17 cellular contexts compared by ENCODE assay signal in genomic region chr3:154781595-154781994, GRCh38.
A peak's percentile ranks its signal among the peaks of the same experiment; 100 is the strongest.
DNase-seq lines count a peak whose midpoint lies in the region; ATAC-seq, FAIRE-seq and TF ChIP-seq lines count a peak whose summit lies in the region.
"Had no signal": no experiment of that assay in that cellular context is flagged by ENCODE, and none has a peak within 500 bp of the region (broad histone marks: within the 10 kb centered on the region; RNA-seq: fewer than 3 reads in every experiment).

No MANE protein-coding gene starts in this region.

- no peaks in the 10 kb centered on the region for H3K36me3 ChIP-seq in HepG2 (replicated peaks in 1 of 2; ENCODE audit: control insufficient read depth in 1 of 2, insufficient read depth in 2 of 2, low read length in 2 of 2)
- H3K36me3 ChIP-seq in right lobe of liver: no peaks in the 10 kb centered on the region
- H3K36me3 ChIP-seq in mesenchymal stem cell (ENCODE audit: control insufficient read depth in 1 of 2, insufficient read depth in 2 of 2, low read depth in 1 of 2, low read length in 2 of 2): no peaks in the 10 kb centered on the region
- H3K36me3 ChIP-seq: BLaER1, SJSA1 had no signal

- H3K79me2 ChIP-seq in HepG2 (ENCODE audit: insufficient read depth, low read length): no peaks in the 10 kb centered on the region

- H3K9me3 ChIP-seq in HepG2 (ENCODE audit: low read length): no peaks in the 10 kb centered on the region
- H3K9me3 ChIP-seq in right lobe of liver: no peaks in the 10 kb centered on the region
- H3K9me3 ChIP-seq in mesenchymal stem cell (ENCODE audit: control insufficient read depth, low read length): no peaks in the 10 kb centered on the region
- H3K9me3 ChIP-seq: BLaER1, SJSA1 had no signal

- no peak overlapping the region for H4K91ac ChIP-seq in mesenchymal stem cell (ENCODE audit: low read length)

- H3K4me2 ChIP-seq in HepG2 (ENCODE audit: low read depth, low read length): no peak overlapping the region
- no peak overlapping the region for H3K4me2 ChIP-seq in mesenchymal stem cell (ENCODE audit: low read length, poor library complexity, severe bottlenecking)
- H3K4me2 ChIP-seq: BLaER1 had no signal

- no peak overlapping the region for H3K4me3 Mint-ChIP-seq in WTC11

- no peak overlapping the region for H3K4ac ChIP-seq in mesenchymal stem cell (ENCODE audit: low read depth in 1 of 2, low read length in 2 of 2)

- no peak overlapping the region for H2AK5ac ChIP-seq in mesenchymal stem cell (ENCODE audit: low read length, severe bottlenecking)

- no peaks in the 10 kb centered on the region for H3K36me3 Mint-ChIP-seq in WTC11

- ATAC-seq in HepG2 (peak; percentile 34; the same call in 1 of the 3 replicates), right lobe of liver (no peak), WTC11 (peak; percentile 41; the same call in 1 of the 2 replicates)
- ATAC-seq: PC-3 had no signal

- 0% methylated on average over 3 of the region's 3 CpGs for WGBS in HepG2 (ENCODE audit: low lambda C conversion rate)
- WGBS in right lobe of liver (ENCODE audit: insufficient coverage, low coverage, low lambda C conversion rate, missing lambda C conversion rate): 53% methylated on average over 3 of the region's 3 CpGs
- 87% methylated on average over 3 of the region's 3 CpGs for WGBS in mesenchymal stem cell

- no peaks in the 10 kb centered on the region for H3K9me3 Mint-ChIP-seq in WTC11

- no peak for TF ChIP-seq CTCF in HepG2 (CRISPR knock-in tag; IDR thresholded peaks at IDR 0.05)
- TF ChIP-seq CTCF in right lobe of liver (IDR thresholded peaks at IDR 0.05): no peak
- no peak for TF ChIP-seq CTCF in WTC11 (IDR thresholded peaks at IDR 0.05)
- peak; percentile 5 for TF ChIP-seq CTCF in fibroblast of pulmonary artery (IDR thresholded peaks at IDR 0.05; ENCODE audit: low read length, missing control alignments)
- TF ChIP-seq CTCF in D721Med (IDR thresholded peaks at IDR 0.05; ENCODE audit: insufficient read depth, missing control alignments): no peak

- CTCF ChIA-PET in HepG2 (lab: Yijun Ruan, JAX; ENCODE audit: low intra/inter-chr PET ratio, low total read pairs) (no interaction called here), WTC11 (lab: Charles Lee) (no interaction called here)

- POLR2A ChIA-PET in HepG2 (lab: Yijun Ruan, JAX) (no interaction called here), WTC11 (lab: Charles Lee) (no interaction called here)

- no peak overlapping the region for H2BK5ac ChIP-seq in mesenchymal stem cell (ENCODE audit: low read depth, low read length, poor library complexity, severe bottlenecking)

- no peaks in the 10 kb centered on the region for H3K27me3 Mint-ChIP-seq in WTC11 (ENCODE audit: low read depth)

- no peak overlapping the region for H2BK120ac ChIP-seq in mesenchymal stem cell (ENCODE audit: low read depth, low read length)

- no peak overlapping the region for H2BK12ac ChIP-seq in mesenchymal stem cell (ENCODE audit: low read length in 2 of 2)

- in situ Hi-C loops in HepG2 (cut with HindIII; ENCODE audit: extremely low pct_ligation_motif_present, low pct_unique_long_range_greater_than_20kb): no loop called here

- peaks cover 7% of the 10 kb centered on the region for H3K4me1 Mint-ChIP-seq in WTC11

- H3K23ac ChIP-seq in mesenchymal stem cell (ENCODE audit: low read length in 2 of 2): no peak overlapping the region

- H2AFZ ChIP-seq in HepG2 (ENCODE audit: low read length) (no peak overlapping the region), mesenchymal stem cell (ENCODE audit: low read depth, low read length) (no peak overlapping the region)

- no peak for FAIRE-seq in HepG2 (lab: Jason Lieb, UNC)
- no peak for FAIRE-seq in D721Med (lab: Jason Lieb, UNC)

- H3K4me1 ChIP-seq in HepG2 (ENCODE audit: insufficient read depth, low read length) (no peaks in the 10 kb centered on the region), right lobe of liver (no peaks in the 10 kb centered on the region), mesenchymal stem cell (ENCODE audit: control insufficient read depth, insufficient read depth, low read depth, low read length) (no peaks in the 10 kb centered on the region)
- H3K4me1 ChIP-seq: BLaER1, SJSA1 had no signal

- no TSS peak for BruUV-seq in HepG2 (replicated peaks; lab: Mats Ljungman, UMichigan)

- H3K9ac ChIP-seq in HepG2 (ENCODE audit: insufficient read depth, low read depth, low read length): no peak overlapping the region
- no peak overlapping the region for H3K9ac ChIP-seq in mesenchymal stem cell (ENCODE audit: low read length)
- H3K9ac ChIP-seq: BLaER1 had no signal

- H4K20me1 ChIP-seq in HepG2 (ENCODE audit: insufficient read depth, low read length): no peaks in the 10 kb centered on the region
- H4K20me1 ChIP-seq: BLaER1 had no signal

- H4K8ac ChIP-seq in mesenchymal stem cell (ENCODE audit: low read length): no peak overlapping the region

- intact Hi-C loops in HepG2 (cut with micrococcal nuclease; ENCODE audit: unreplicated experiment): no loop called here
- intact Hi-C loops in right lobe of liver (cut with DNase I): no loop called here

- H3K27ac Mint-ChIP-seq in WTC11: no peak overlapping the region

- no peak for DNase-seq in HepG2 (ENCODE audit: low spot score)
- no peak for DNase-seq in right lobe of liver
- no peak for DNase-seq in WTC11 (ENCODE audit: low spot score)
- DNase-seq in fibroblast of pulmonary artery (ENCODE audit: low read depth): no peak
- DNase-seq in SK-N-DZ (ENCODE audit: low spot score): no peak
- DNase-seq in mesenchymal stem cell: no peak
- no peak for DNase-seq in D721Med (ENCODE audit: insufficient read length, low spot score)
- no peak for DNase-seq in NCI-H1417 (lab: John Stamatoyannopoulos, UW)
- DNase-seq: NCI-H1105 treated with DMSO at 0.1 percent for 48 hours, NCI-H2029, NCI-H2171 treated with DMSO at 0.1 percent for 48 hours, NCI-H510A, NCI-H774, PC-3 had no signal

- TF ChIP-seq POLR2A in HepG2 (IDR thresholded peaks at IDR 0.05; ENCODE audit: insufficient read depth in 1 of 2, low read depth in 2 of 2, low read length in 2 of 2) (no peak), right lobe of liver (IDR thresholded peaks at IDR 0.05) (no peak)

- TF ChIP-seq RAD21 in HepG2 (CRISPR knock-in tag; IDR thresholded peaks at IDR 0.05): no peak

- H2BK15ac ChIP-seq in mesenchymal stem cell (ENCODE audit: low read depth, poor library complexity, severe bottlenecking): no peak overlapping the region

- H3K4me3 ChIP-seq in HepG2 (replicated peaks in 1 of 3; ENCODE audit: insufficient read depth in 1 of 3, low read depth in 2 of 3, low read length in 3 of 3): no peak overlapping the region
- no peak overlapping the region for H3K4me3 ChIP-seq in right lobe of liver
- H3K4me3 ChIP-seq in fibroblast of pulmonary artery (replicated peaks; ENCODE audit: low read depth, low read length): no peak overlapping the region
- no peak overlapping the region for H3K4me3 ChIP-seq in mesenchymal stem cell (ENCODE audit: insufficient read depth in 1 of 2, low read depth in 1 of 2, low read length in 2 of 2)
- H3K4me3 ChIP-seq: BLaER1, SJSA1 had no signal

- no peaks in the 10 kb centered on the region for H3K27me3 ChIP-seq in HepG2 (ENCODE audit: control insufficient read depth in 1 of 2, insufficient read depth in 2 of 2, low read length in 2 of 2)
- H3K27me3 ChIP-seq in right lobe of liver: no peaks in the 10 kb centered on the region
- no peaks in the 10 kb centered on the region for H3K27me3 ChIP-seq in mesenchymal stem cell (ENCODE audit: control insufficient read depth in 1 of 2, insufficient read depth in 1 of 2, low read length in 2 of 2)
- H3K27me3 ChIP-seq: BLaER1, SJSA1 had no signal

- no peak overlapping the region for H3K27ac ChIP-seq in HepG2 (ENCODE audit: extremely low read length, insufficient read depth, low read length)
- H3K27ac ChIP-seq in right lobe of liver: no peak overlapping the region
- H3K27ac ChIP-seq in mesenchymal stem cell (ENCODE audit: low read length, poor library complexity, severe bottlenecking): no peak overlapping the region
- H3K27ac ChIP-seq: 22Rv1, BLaER1, SJSA1 had no signal

- H3K14ac ChIP-seq in mesenchymal stem cell (ENCODE audit: low read length in 2 of 2): no peak overlapping the region

- TF ChIP-seq EP300 in HepG2 (IDR thresholded peaks at IDR 0.05; ENCODE audit: low read depth in 2 of 2, low read length in 2 of 2) (no peak), HepG2 (CRISPR knock-in tag; IDR thresholded peaks at IDR 0.05; ENCODE audit: borderline replicate concordance) (no peak)

- no peaks in the 10 kb centered on the region for H3K79me1 ChIP-seq in mesenchymal stem cell (replicated peaks; ENCODE audit: low read length, poor library complexity, severe bottlenecking)

- no peak overlapping the region for H3K18ac ChIP-seq in mesenchymal stem cell (ENCODE audit: low read depth in 1 of 2, low read length in 2 of 2)

TF ChIP-seq in HepG2, 621 proteins besides CTCF, POLR2A, EP300 and RAD21 (continues in another document):
- peak; percentile 25 for TF ChIP-seq TEAD3 (CRISPR knock-in tag; optimal IDR thresholded peaks at IDR 0.05; ENCODE audit: borderline replicate concordance)

TF ChIP-seq in WTC11, 78 proteins besides CTCF, POLR2A, EP300 and RAD21 (continues in another document):
- TF ChIP-seq ATF3 (CRISPR knock-in tag; conservative IDR thresholded peaks at IDR 0.05): no peak
- no peak for TF ChIP-seq NR3C1 (CRISPR knock-in tag; conservative IDR thresholded peaks at IDR 0.05; ENCODE audit: low read depth)
- TF ChIP-seq OVOL2 (CRISPR knock-in tag; IDR thresholded peaks at IDR 0.05; ENCODE audit: borderline replicate concordance): no peak
- no peak for TF ChIP-seq HMGXB4 (CRISPR knock-in tag; IDR thresholded peaks at IDR 0.05)
- no peak for TF ChIP-seq CDX4 (CRISPR knock-in tag; IDR thresholded peaks at IDR 0.05; ENCODE audit: borderline replicate concordance)

Comparison
In these comparisons a context has a peak if more than half of its experiments do, and no peak if none do; other contexts are left out.
1. ATAC-seq: peak in HepG2 (single experiment) and WTC11 (single experiment); none in right lobe of liver (0 of 4).